ENCODE assay signal across 12 cellular contexts in the genomic region with DNA sequence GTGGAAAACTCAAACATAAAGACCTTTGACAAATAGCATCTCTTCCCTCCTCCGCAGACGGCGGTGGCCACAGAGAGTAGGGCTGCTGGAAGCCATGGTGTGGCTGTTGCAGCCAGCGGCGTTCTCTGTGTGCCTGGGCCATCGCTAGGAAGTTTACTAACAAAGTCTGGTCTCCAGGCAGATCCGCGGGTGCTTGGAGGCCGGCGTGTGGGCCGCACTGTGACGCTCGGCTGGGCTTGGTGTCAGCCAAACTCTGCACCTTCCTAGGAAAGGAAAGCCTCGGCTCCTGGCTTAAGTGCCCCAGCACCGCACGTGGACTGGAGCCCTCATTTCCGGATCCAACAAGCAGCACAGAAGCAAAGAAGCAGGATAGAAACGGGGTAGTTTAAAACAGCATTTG.
A peak's percentile ranks its signal among the peaks of the same experiment; 100 is the strongest.
DNase-seq lines count a peak whose midpoint lies in the region; ATAC-seq, FAIRE-seq and TF ChIP-seq lines count a peak whose summit lies in the region.
"Had no signal": no experiment of that assay in that cellular context is flagged by ENCODE, and none has a peak within 500 bp of the region (broad histone marks: within the 10 kb centered on the region; RNA-seq: fewer than 3 reads in every experiment).

No MANE protein-coding gene starts in this region.

- no peak overlapping the region for H2BK12ac ChIP-seq in H1 (ENCODE audit: low read depth, low read length)

- H3K36me3 ChIP-seq in DND-41 (ENCODE audit: insufficient read depth, low read length) (peaks cover 36% of the 10 kb centered on the region), H1 (ENCODE audit: control insufficient read depth in 2 of 4, insufficient read depth in 4 of 4, low read length in 3 of 4) (no peaks in the 10 kb centered on the region)
- H3K36me3 ChIP-seq: vagina had no signal

- POLR2A ChIA-PET in H1 (lab: Charles Lee; ENCODE audit: partially characterized antibody), result interaction anchor here (1.1 kb wide), 1 partner anchor 157 kb away, joined by 3 read pairs; no protein-coding TSS in a partner anchor

- H3K27me3 ChIP-seq in DND-41 (ENCODE audit: insufficient read depth, low read length, poor library complexity), result no peaks in the 10 kb centered on the region
- H3K27me3 ChIP-seq in H1 (replicated peaks in 1 of 4; ENCODE audit: control insufficient read depth in 3 of 4, extremely low read depth in 1 of 4, insufficient read depth in 3 of 4, low read length in 3 of 4), result no peaks in the 10 kb centered on the region
- H3K27me3 ChIP-seq: vagina had no signal

- peaks cover 10% of the 10 kb centered on the region for H3K79me1 ChIP-seq in H1 (ENCODE audit: low read depth, low read length)

- H3K79me2 ChIP-seq in DND-41 (ENCODE audit: insufficient read depth, low read length) (peaks cover 80% of the 10 kb centered on the region), H1 (ENCODE audit: control insufficient read depth in 1 of 2, insufficient read depth in 2 of 2, low read length in 2 of 2) (peaks cover 0 to 31% of the 10 kb centered on the region in 2 experiments; a peak in 1 of 4 replicates)

- H2AK5ac ChIP-seq in H1 (ENCODE audit: low read depth, low read length), result no peak overlapping the region

- FAIRE-seq in H1 (lab: Jason Lieb, UNC), result no peak

- H3K4me3 Mint-ChIP-seq in nephron progenitor cell, result peak overlapping the region; percentile 59

- H2BK20ac ChIP-seq in H1 (ENCODE audit: low read length), result no peak overlapping the region

- H3K4ac ChIP-seq in H1 (replicated peaks; ENCODE audit: insufficient read length, low read depth, low read length), result no peak overlapping the region

- H3K4me2 ChIP-seq in DND-41 (ENCODE audit: insufficient read depth, low read length), result peak overlapping the region; percentile 70
- no peak overlapping the region for H3K4me2 ChIP-seq in H1 (ENCODE audit: insufficient read depth in 1 of 2, low read depth in 2 of 2, low read length in 2 of 2)

- peak overlapping the region; percentile 6 for H3K27ac Mint-ChIP-seq in nephron progenitor cell

- H3K4me1 ChIP-seq in DND-41 (ENCODE audit: insufficient read depth, low read length), result peaks cover 33% of the 10 kb centered on the region
- H3K4me1 ChIP-seq in H1 (replicated peaks in 1 of 4; ENCODE audit: control insufficient read depth in 3 of 4, insufficient read depth in 4 of 4, low read length in 3 of 4), result peaks cover 6 to 29% (median 15%) of the 10 kb centered on the region in 4 experiments

- H3K18ac ChIP-seq in H1 (ENCODE audit: extremely low read depth, low read length), result 0 out of 2 replicates have a peak overlapping the region, but pooled peaks have one; percentile 9

- H3K9me3 Mint-ChIP-seq in nephron progenitor cell, result peaks cover 5% of the 10 kb centered on the region

- H3K4me1 Mint-ChIP-seq in nephron progenitor cell, result peaks cover 82% of the 10 kb centered on the region

- no peak overlapping the region for H3K23ac ChIP-seq in H1 (ENCODE audit: insufficient read length)

- H4K8ac ChIP-seq in H1 (ENCODE audit: extremely low read depth, insufficient read depth, low read length), result no peak overlapping the region

- peak overlapping the region; percentile 9; the same call in 1 of the 2 replicates for H2BK5ac ChIP-seq in H1 (ENCODE audit: low read depth, low read length)

- no peak for TF ChIP-seq EP300 in H1 (IDR thresholded peaks at IDR 0.05; ENCODE audit: borderline replicate concordance in 1 of 2, low read depth in 2 of 2, low read length in 2 of 2)

- H3K23me2 ChIP-seq in H1 (ENCODE audit: low read depth, low read length), result no peaks in the 10 kb centered on the region; the same call in 1 of the 2 replicates

- H3K27me3 Mint-ChIP-seq in nephron progenitor cell (ENCODE audit: low read depth, poor library complexity), result no peaks in the 10 kb centered on the region

- H4K5ac ChIP-seq in H1 (ENCODE audit: insufficient read length, low read depth, low read length), result no peak overlapping the region

- H3K9ac ChIP-seq in DND-41 (ENCODE audit: low read depth, low read length) (peak overlapping the region; percentile 52; the same call in 1 of the 2 replicates), H1 (replicated peaks in 1 of 4; ENCODE audit: extremely low read depth in 1 of 4, low read depth in 3 of 4, low read length in 3 of 4) (no peak overlapping the region)

- no peak overlapping the region for H2BK120ac ChIP-seq in H1 (replicated peaks; ENCODE audit: low read depth, low read length)

- H4K20me1 ChIP-seq in DND-41 (ENCODE audit: insufficient read depth, low read length), result peaks cover 72% of the 10 kb centered on the region
- peaks cover 4 to 8% of the 10 kb centered on the region in 2 experiments for H4K20me1 ChIP-seq in H1 (replicated peaks in 1 of 2; ENCODE audit: control insufficient read depth in 1 of 2, insufficient read depth in 2 of 2, low read length in 2 of 2)

- H3K56ac ChIP-seq in H1 (replicated peaks; ENCODE audit: insufficient read length, low read depth, low read length), result no peak overlapping the region

- ATAC-seq in DND-41 (ENCODE audit: insufficient read depth, low read depth) (no peak), HG03457 (IDR thresholded peaks at IDR 0.05; ENCODE audit: unreplicated experiment) (no peak), GM21528 (IDR thresholded peaks at IDR 0.05; ENCODE audit: low FRiP score, unreplicated experiment) (no peak), HG03196 (IDR thresholded peaks at IDR 0.05; ENCODE audit: unreplicated experiment) (no peak)

- no peak for TF ChIP-seq RAD21 in H1 (IDR thresholded peaks at IDR 0.05 in 1 of 2, conservative IDR thresholded peaks at IDR 0.05 in 1 of 2; ENCODE audit: low read depth in 2 of 2, low read length in 2 of 2)

- H3K4me3 ChIP-seq in DND-41 (ENCODE audit: low read depth in 1 of 2, low read length in 2 of 2), result peak overlapping the region in 1 of 2 experiments; percentile 59; a peak in 1 of 4 replicates
- H3K4me3 ChIP-seq in H1 (ENCODE audit: extremely low read depth in 1 of 4, insufficient read depth in 2 of 4, low read depth in 3 of 4, low read length in 4 of 4), result no peak overlapping the region
- H3K4me3 ChIP-seq: vagina had no signal

- H3K27ac ChIP-seq in DND-41 (ENCODE audit: low read length) (peak overlapping the region; percentile 75), H1 (ENCODE audit: low read depth, low read length) (no peak overlapping the region)
- H3K27ac ChIP-seq: vagina had no signal

- TF ChIP-seq POLR2A in H1 (IDR thresholded peaks at IDR 0.05; ENCODE audit: control extremely low read depth in 1 of 2, low read depth in 2 of 2, low read length in 2 of 2), result no peak

- TF ChIP-seq CTCF in DND-41 (IDR thresholded peaks at IDR 0.05; ENCODE audit: borderline replicate concordance, extremely low read depth, low read length, poor library complexity, severe bottlenecking) (no peak), H1 (IDR thresholded peaks at IDR 0.05; ENCODE audit: control extremely low read depth in 1 of 3, insufficient read depth in 1 of 3, low read depth in 1 of 3, low read length in 3 of 3) (no peak), nephron progenitor cell (IDR thresholded peaks at IDR 0.05) (no peak)

- peaks cover 23% of the 10 kb centered on the region for H3K36me3 Mint-ChIP-seq in nephron progenitor cell (ENCODE audit: low read depth)

- H3K14ac ChIP-seq in H1 (ENCODE audit: insufficient read length), result no peak overlapping the region

- DNase-seq in DND-41, result no peak
- peak; percentile 54 for DNase-seq in NCI-H2107 (lab: John Stamatoyannopoulos, UW)
- no peak for DNase-seq in H1 (ENCODE audit: low read depth in 1 of 2, low spot score in 2 of 2)
- peak; percentile 41 for DNase-seq in nephron progenitor cell
- no peak for DNase-seq in medulla oblongata (ENCODE audit: extremely low spot score)
- DNase-seq: activated effector memory CD4-positive, alpha-beta T cell treated with Interleukin-2 at 50 U/mL for 16 hours; GF-D8; SHP77 treated with DMSO at 0.1 percent for 48 hours had no signal

- no peak overlapping the region for H2BK15ac ChIP-seq in H1 (ENCODE audit: low read length)

- WGBS in H1 (ENCODE audit: extremely low coverage in 1 of 2, insufficient coverage in 1 of 2, insufficient read length in 1 of 2, insufficient replicate concordance in 2 of 2, low coverage in 1 of 2, low lambda C conversion rate in 2 of 2, missing lambda C conversion rate in 1 of 2), 2 experiments, result 88% methylated on average over 18 of the region's 18 CpGs; no CpG with 5 or more reads in 1 of the 2 experiments

- H3K9me3 ChIP-seq in DND-41 (ENCODE audit: insufficient read depth, low read length, severe bottlenecking) (no peaks in the 10 kb centered on the region), H1 (ENCODE audit: insufficient read depth in 2 of 2, low read depth in 1 of 2, low read length in 1 of 2) (no peaks in the 10 kb centered on the region)
- H3K9me3 ChIP-seq: vagina had no signal

- H2AFZ ChIP-seq in DND-41 (ENCODE audit: low read depth, low read length) (no peak overlapping the region), H1 (ENCODE audit: low read length) (no peak overlapping the region)

- H4K91ac ChIP-seq in H1 (replicated peaks; ENCODE audit: insufficient read length, low read length), result no peak overlapping the region

- CTCF ChIA-PET in H1 (lab: Charles Lee; ENCODE audit: partially characterized antibody), result interaction anchor here (0.9 to 7.0 kb wide), 12 partner anchors 9 to 75 kb away, joined by 3 to 44 read pairs (median 8); no protein-coding TSS in a partner anchor

TF ChIP-seq in H1, 55 proteins besides CTCF, POLR2A, EP300 and RAD21:
- TF ChIP-seq HDAC2 (IDR thresholded peaks at IDR 0.05; ENCODE audit: borderline replicate concordance in 1 of 2, low read depth in 2 of 2, low read length in 2 of 2) (no peak), PHF8 (conservative IDR thresholded peaks at IDR 0.05; ENCODE audit: low read depth, low read length) (no peak), CHD1 (IDR thresholded peaks at IDR 0.05; ENCODE audit: low read depth, low read length) (no peak), RBBP5 (IDR thresholded peaks at IDR 0.05; ENCODE audit: borderline replicate concordance, low read depth, low read length) (no peak), SRF (IDR thresholded peaks at IDR 0.05; ENCODE audit: low read depth, low read length) (no peak), NRF1 (IDR thresholded peaks at IDR 0.05; ENCODE audit: low read depth, low read length) (no peak)
- TF ChIP-seq, protein P1, sequence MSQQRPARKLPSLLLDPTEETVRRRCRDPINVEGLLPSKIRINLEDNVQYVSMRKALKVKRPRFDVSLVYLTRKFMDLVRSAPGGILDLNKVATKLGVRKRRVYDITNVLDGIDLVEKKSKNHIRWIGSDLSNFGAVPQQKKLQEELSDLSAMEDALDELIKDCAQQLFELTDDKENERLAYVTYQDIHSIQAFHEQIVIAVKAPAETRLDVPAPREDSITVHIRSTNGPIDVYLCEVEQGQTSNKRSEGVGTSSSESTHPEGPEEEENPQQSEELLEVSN (IDR thresholded peaks at IDR 0.05), result 0 out of 2 replicates have a peak, but pooled peaks have one; percentile 22
- TF ChIP-seq, protein P2, sequence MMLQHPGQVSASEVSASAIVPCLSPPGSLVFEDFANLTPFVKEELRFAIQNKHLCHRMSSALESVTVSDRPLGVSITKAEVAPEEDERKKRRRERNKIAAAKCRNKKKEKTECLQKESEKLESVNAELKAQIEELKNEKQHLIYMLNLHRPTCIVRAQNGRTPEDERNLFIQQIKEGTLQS (IDR thresholded peaks at IDR 0.05; ENCODE audit: insufficient read depth, low read depth, low read length), result no peak

Comparison
In these comparisons a context has a peak if more than half of its experiments do, and no peak if none do; other contexts are left out.
1. DNase-seq: peak in NCI-H2107 (single experiment) and nephron progenitor cell (single experiment); none in DND-41 (single experiment), H1 (0 of 2) and medulla oblongata (single experiment).